ENCODE assay signal across 16 cellular contexts in genomic region chr12:82438356-82438755, GRCh38.
DNase-seq lines count a peak whose midpoint lies in the region; ATAC-seq and TF ChIP-seq lines count a peak whose summit lies in the region.
"Had no signal": no experiment of that assay in that cellular context is flagged by ENCODE, and none has a peak within 500 bp of the region (broad histone marks: within the 10 kb centered on the region; RNA-seq: fewer than 3 reads in every experiment).

No MANE protein-coding gene starts in this region.

- in situ Hi-C loops in GM13976 (cut with MboI; ENCODE audit: low sequenced_read_pairs, unreplicated experiment) = no loop called here

- no peak overlapping the region for H3K27ac ChIP-seq in right lobe of liver
- H3K27ac ChIP-seq: epithelial cell of prostate, heart right ventricle, upper lobe of right lung had no signal

- peaks cover 4% of the 10 kb centered on the region for H3K36me3 Mint-ChIP-seq in activated CD4-positive, alpha-beta memory T cell treated with anti-CD3 and anti-CD28 coated beads, Interleukin-2, amount 10 ng/mL, durations not matched to agents 7 days and 5 days (ENCODE audit: low read depth)
- H3K36me3 Mint-ChIP-seq in stimulated activated memory B cell treated with anti-CD40 and anti-IgM and Interleukin-4, amounts not matched to agents 10 μg/mL and 1 μg/mL and 100 μg/mL, for 72 hours = peaks cover 51% of the 10 kb centered on the region

- H3K27ac Mint-ChIP-seq in activated CD4-positive, alpha-beta memory T cell treated with anti-CD3 and anti-CD28 coated beads, Interleukin-2, amount 10 ng/mL, durations not matched to agents 7 days and 5 days = no peak overlapping the region
- H3K27ac Mint-ChIP-seq in stimulated activated memory B cell treated with anti-CD40 and anti-IgM and Interleukin-4, amounts not matched to agents 10 μg/mL and 1 μg/mL and 100 μg/mL, for 72 hours = no peak overlapping the region
- H3K27ac Mint-ChIP-seq: HFFc6 had no signal

- no peak overlapping the region for H3K4me3 ChIP-seq in right lobe of liver
- H3K4me3 ChIP-seq: heart right ventricle, upper lobe of right lung had no signal

- no peaks in the 10 kb centered on the region for H3K36me3 ChIP-seq in right lobe of liver

- CTCF ChIA-PET in activated CD4-positive, alpha-beta memory T cell treated with anti-CD3 and anti-CD28 coated beads, Interleukin-2, amount 10 ng/mL, durations not matched to agents 7 days and 5 days (lab: Charles Lee) = no interaction called here

- peak; percentile 52 for ATAC-seq in GM19455 (IDR thresholded peaks at IDR 0.05; ENCODE audit: unreplicated experiment)
- peak; percentile 89 for ATAC-seq in HG02938 (IDR thresholded peaks at IDR 0.05; ENCODE audit: unreplicated experiment)
- no peak for ATAC-seq in stimulated activated memory B cell treated with anti-CD40 and anti-IgM and Interleukin-4, amounts not matched to agents 10 μg/mL and 1 μg/mL and 100 μg/mL, for 72 hours
- no peak for ATAC-seq in right lobe of liver
- ATAC-seq: heart right ventricle, left colon, upper lobe of right lung had no signal

- no peak for TF ChIP-seq POLR2A in right lobe of liver (IDR thresholded peaks at IDR 0.05)

- intact Hi-C loops in right lobe of liver (cut with DNase I) = no loop called here

- no peaks in the 10 kb centered on the region for H3K27me3 ChIP-seq in right lobe of liver
- H3K27me3 ChIP-seq: heart right ventricle, upper lobe of right lung had no signal

- TF ChIP-seq CTCF in GM13976 (IDR thresholded peaks at IDR 0.05; ENCODE audit: borderline replicate concordance, control extremely low read depth, extremely low read depth, insufficient read depth, missing control alignments) = no peak
- TF ChIP-seq CTCF in right lobe of liver (IDR thresholded peaks at IDR 0.05) = no peak

- H3K27me3 Mint-ChIP-seq in activated CD4-positive, alpha-beta memory T cell treated with anti-CD3 and anti-CD28 coated beads, Interleukin-2, amount 10 ng/mL, durations not matched to agents 7 days and 5 days = no peaks in the 10 kb centered on the region
- no peaks in the 10 kb centered on the region for H3K27me3 Mint-ChIP-seq in stimulated activated memory B cell treated with anti-CD40 and anti-IgM and Interleukin-4, amounts not matched to agents 10 μg/mL and 1 μg/mL and 100 μg/mL, for 72 hours

- no peaks in the 10 kb centered on the region for H3K9me3 ChIP-seq in right lobe of liver
- H3K9me3 ChIP-seq: upper lobe of right lung had no signal

- H3K4me1 ChIP-seq in right lobe of liver = no peaks in the 10 kb centered on the region
- H3K4me1 ChIP-seq: heart right ventricle, upper lobe of right lung had no signal

- DNase-seq in GM13976 (ENCODE audit: low spot score) (peak; percentile 6), RPMI7951 (ENCODE audit: low read depth) (peak; percentile 1), SW 1271 (lab: John Stamatoyannopoulos, UW) (no peak), right lobe of liver (no peak)
- no peak for DNase-seq in activated CD4-positive, alpha-beta memory T cell treated with anti-CD3 and anti-CD28 coated beads, Interleukin-2, amount 10 ng/mL, durations not matched to agents 7 days and 5 days
- DNase-seq: DMS 273 treated with DMSO at 0.1 percent for 48 hours, heart right ventricle, HFFc6, left colon, MV-4-11, NCI-H2171, upper lobe of right lung had no signal

- H3K4me3 Mint-ChIP-seq in activated CD4-positive, alpha-beta memory T cell treated with anti-CD3 and anti-CD28 coated beads, Interleukin-2, amount 10 ng/mL, durations not matched to agents 7 days and 5 days = no peak overlapping the region
- no peak overlapping the region for H3K4me3 Mint-ChIP-seq in stimulated activated memory B cell treated with anti-CD40 and anti-IgM and Interleukin-4, amounts not matched to agents 10 μg/mL and 1 μg/mL and 100 μg/mL, for 72 hours
- H3K4me3 Mint-ChIP-seq: HFFc6 had no signal

- POLR2A ChIA-PET in activated CD4-positive, alpha-beta memory T cell treated with anti-CD3 and anti-CD28 coated beads, Interleukin-2, amount 10 ng/mL, durations not matched to agents 7 days and 5 days (lab: Charles Lee) = no interaction called here

- no peaks in the 10 kb centered on the region for H3K9me3 Mint-ChIP-seq in activated CD4-positive, alpha-beta memory T cell treated with anti-CD3 and anti-CD28 coated beads, Interleukin-2, amount 10 ng/mL, durations not matched to agents 7 days and 5 days
- H3K9me3 Mint-ChIP-seq in stimulated activated memory B cell treated with anti-CD40 and anti-IgM and Interleukin-4, amounts not matched to agents 10 μg/mL and 1 μg/mL and 100 μg/mL, for 72 hours = peaks cover 3% of the 10 kb centered on the region
- H3K9me3 Mint-ChIP-seq: HFFc6 had no signal

- no peaks in the 10 kb centered on the region for H3K4me1 Mint-ChIP-seq in activated CD4-positive, alpha-beta memory T cell treated with anti-CD3 and anti-CD28 coated beads, Interleukin-2, amount 10 ng/mL, durations not matched to agents 7 days and 5 days
- no peaks in the 10 kb centered on the region for H3K4me1 Mint-ChIP-seq in stimulated activated memory B cell treated with anti-CD40 and anti-IgM and Interleukin-4, amounts not matched to agents 10 μg/mL and 1 μg/mL and 100 μg/mL, for 72 hours

- WGBS in right lobe of liver (ENCODE audit: insufficient coverage, low coverage, low lambda C conversion rate, missing lambda C conversion rate) = 88% methylated on average over 4 of the region's 4 CpGs

Comparison
In these comparisons a context has a peak if more than half of its experiments do, and no peak if none do; other contexts are left out.
1. DNase-seq: peak in GM13976 (single experiment) and RPMI7951 (single experiment); none in activated CD4-positive, alpha-beta memory T cell treated with anti-CD3 and anti-CD28 coated beads, Interleukin-2, amount 10 ng/mL, durations not matched to agents 7 days and 5 days (single experiment), SW 1271 (0 of 2) and right lobe of liver (0 of 3).
2. ATAC-seq: peak in GM19455 (single experiment) and HG02938 (single experiment); none in stimulated activated memory B cell treated with anti-CD40 and anti-IgM and Interleukin-4, amounts not matched to agents 10 μg/mL and 1 μg/mL and 100 μg/mL, for 72 hours (single experiment) and right lobe of liver (0 of 4).